ENCODE assay signal across 8 cellular contexts in genomic region chr11:78138694-78139421, GRCh38. TPM values are rescaled to one million over a fixed set of nuclear protein-coding genes. Genes with fewer than 3 reads are reported as not detected.
A peak's percentile ranks its signal among the peaks of the same experiment; 100 is the strongest.
DNase-seq lines count a peak whose midpoint lies in the region; ATAC-seq and TF ChIP-seq lines count a peak whose summit lies in the region.

No MANE protein-coding gene starts in this region.

- H3K9me2 ChIP-seq in GM23338 (ENCODE audit: insufficient read depth): no peaks in the 10 kb centered on the region

- ATAC-seq in GM23338: peak; percentile 44
- peak; percentile 47 for ATAC-seq in activated CD4-positive, alpha-beta T cell treated with anti-CD3 and anti-CD28 coated beads for 36 hours
- peak; percentile 41 for ATAC-seq in omental fat pad (ENCODE audit: low FRiP score)

- POLR2A ChIA-PET in activated CD4-positive, alpha-beta T cell treated with anti-CD3 and anti-CD28 coated beads for 36 hours (lab: Charles Lee): interaction anchor here (0.6 to 1.7 kb wide), 5 partner anchors 25 to 144 kb away, joined by 3 to 11 read pairs (median 5); partner anchors contain the start of genes INTS4, KCTD21 and USP35

- H3K36me3 ChIP-seq in GM23338 (ENCODE audit: insufficient read depth) (peaks cover 13% of the 10 kb centered on the region; the same call in 1 of the 2 replicates), uterus (no peaks in the 10 kb centered on the region)

- peak overlapping the region; percentile 86 for H3K4me2 ChIP-seq in GM23338

- peaks cover 3% of the 10 kb centered on the region for H3K27me3 Mint-ChIP-seq in GM23338 (ENCODE audit: insufficient read depth, low read depth, poor library complexity)
- no peaks in the 10 kb centered on the region for H3K27me3 Mint-ChIP-seq in activated CD4-positive, alpha-beta T cell treated with anti-CD3 and anti-CD28 coated beads for 36 hours

- H3K4me3 Mint-ChIP-seq in GM23338: peak overlapping the region; percentile 82
- peak overlapping the region; percentile 86 for H3K4me3 Mint-ChIP-seq in activated CD4-positive, alpha-beta T cell treated with anti-CD3 and anti-CD28 coated beads for 36 hours

- CTCF ChIA-PET in activated CD4-positive, alpha-beta T cell treated with anti-CD3 and anti-CD28 coated beads for 36 hours (lab: Charles Lee): interaction anchor here (0.7 to 1.3 kb wide), 9 partner anchors 20 to 286 kb away, joined by 3 to 9 read pairs (median 3); partner anchors contain the start of genes KCTD21 and USP35

- peak overlapping the region; percentile 76 for H3K4me3 ChIP-seq in GM23338
- peak overlapping the region; percentile 72 for H3K4me3 ChIP-seq in LNCaP clone FGC (ENCODE audit: low read depth, low read length)
- peak overlapping the region; percentile 60 to 79 for H3K4me3 ChIP-seq in uterus

- TF ChIP-seq POLR2A in uterus (IDR thresholded peaks at IDR 0.05): no peak

- H2AFZ ChIP-seq in GM23338: peak overlapping the region; percentile 45

- H3K9me3 Mint-ChIP-seq in GM23338: peaks cover 3% of the 10 kb centered on the region; the same call in 2 of the 3 replicates
- no peaks in the 10 kb centered on the region for H3K9me3 Mint-ChIP-seq in activated CD4-positive, alpha-beta T cell treated with anti-CD3 and anti-CD28 coated beads for 36 hours (ENCODE audit: low read depth)

- peaks cover 4% of the 10 kb centered on the region; the same call in 1 of the 2 replicates for H4K20me1 ChIP-seq in GM23338 (replicated peaks; ENCODE audit: insufficient read depth)

- no peaks in the 10 kb centered on the region for H3K27me3 ChIP-seq in GM23338 (ENCODE audit: insufficient read depth)
- H3K27me3 ChIP-seq in uterus: no peaks in the 10 kb centered on the region

- peak overlapping the region; percentile 99 for H3K27ac Mint-ChIP-seq in GM23338
- H3K27ac Mint-ChIP-seq in activated CD4-positive, alpha-beta T cell treated with anti-CD3 and anti-CD28 coated beads for 36 hours: peak overlapping the region; percentile 95

- peaks cover 15% of the 10 kb centered on the region for H3K4me1 Mint-ChIP-seq in GM23338
- peaks cover 32% of the 10 kb centered on the region for H3K4me1 Mint-ChIP-seq in activated CD4-positive, alpha-beta T cell treated with anti-CD3 and anti-CD28 coated beads for 36 hours

- TF ChIP-seq CTCF in GM12872 (IDR thresholded peaks at IDR 0.05; ENCODE audit: insufficient read depth, low read depth, low read length): peak; percentile 35; the same call in 1 of the 3 replicates
- 0 out of 4 replicates have a peak, but pooled peaks of 1 of the 2 experiments have one; percentile 26 for TF ChIP-seq CTCF in GM23338 (conservative IDR thresholded peaks at IDR 0.05; ENCODE audit: low read depth in 2 of 2)
- TF ChIP-seq CTCF in LNCaP clone FGC (IDR thresholded peaks at IDR 0.05; ENCODE audit: control insufficient read depth, extremely low read depth, insufficient read depth): no peak
- no peak for TF ChIP-seq CTCF in omental fat pad (IDR thresholded peaks at IDR 0.05)
- TF ChIP-seq CTCF in uterus (IDR thresholded peaks at IDR 0.05): no peak

- H3F3A ChIP-seq in GM23338 (replicated peaks; ENCODE audit: low read depth): no peaks in the 10 kb centered on the region

- peak overlapping the region; percentile 83 for H3K27ac ChIP-seq in GM23338 (ENCODE audit: low read depth)
- peak overlapping the region; percentile 69 for H3K27ac ChIP-seq in epithelial cell of prostate
- H3K27ac ChIP-seq in uterus: peak overlapping the region; percentile 67 to 68

- peaks cover 63% of the 10 kb centered on the region for H3K79me2 ChIP-seq in GM23338 (replicated peaks; ENCODE audit: insufficient read depth)

- peak; percentile 61 for DNase-seq in GM23338 (ENCODE audit: low spot score)
- DNase-seq in LNCaP clone FGC (ENCODE audit: low read depth): no peak
- peak; percentile 64 for DNase-seq in activated CD4-positive, alpha-beta T cell treated with anti-CD3 and anti-CD28 coated beads for 36 hours
- DNase-seq in epithelial cell of prostate (ENCODE audit: low read depth, low spot score): no peak
- DNase-seq in omental fat pad (ENCODE audit: low spot score): no peak
- DNase-seq in uterus: no peak
- DNase-seq in middle frontal gyrus (ENCODE audit: extremely low spot score, low spot score): no peak

- H3K36me3 Mint-ChIP-seq in GM23338 (ENCODE audit: low read depth): peaks cover 68% of the 10 kb centered on the region
- H3K36me3 Mint-ChIP-seq in activated CD4-positive, alpha-beta T cell treated with anti-CD3 and anti-CD28 coated beads for 36 hours (ENCODE audit: low read depth): peaks cover 49% of the 10 kb centered on the region

- H3K4me1 ChIP-seq in GM23338 (ENCODE audit: insufficient read depth) (peaks cover 13% of the 10 kb centered on the region; the same call in 1 of the 2 replicates), uterus (no peaks in the 10 kb centered on the region)

- H3K9me3 ChIP-seq in uterus: no peaks in the 10 kb centered on the region

- intact Hi-C loops in activated CD4-positive, alpha-beta T cell treated with anti-CD3 and anti-CD28 coated beads for 36 hours (cut with DNase I, micrococcal nuclease): loop anchor here (1.0 to 5.0 kb wide), 12 partner anchors 49 to 667 kb away; partner anchors contain the start of genes GAB2 (in 2 of the 2), KCTD21 (in 2 of the 2), RSF1 (in 2 of the 2) and USP35 (in 2 of the 2)
- intact Hi-C loops in uterus (cut with DNase I; ENCODE audit: low total_unique reads): no loop called here

TF ChIP-seq in GM23338, 12 proteins besides CTCF, POLR2A, EP300 and RAD21 (continues in another document):
- TF ChIP-seq REST (IDR thresholded peaks at IDR 0.05; ENCODE audit: unreplicated experiment): no peak
- TF ChIP-seq ZNF114 (CRISPR knock-in tag; IDR thresholded peaks at IDR 0.05): no peak
- no peak for TF ChIP-seq ETS1 (IDR thresholded peaks at IDR 0.05)
- TF ChIP-seq EZH2 (IDR thresholded peaks at IDR 0.05; ENCODE audit: low read depth, unreplicated experiment): no peak
- TF ChIP-seq ZNF331 (CRISPR knock-in tag; IDR thresholded peaks at IDR 0.05; ENCODE audit: low read depth): no peak
- no peak for TF ChIP-seq JUNB (IDR thresholded peaks at IDR 0.05; ENCODE audit: unreplicated experiment)
- no peak for TF ChIP-seq EZH2phosphoT487 (IDR thresholded peaks at IDR 0.05; ENCODE audit: unreplicated experiment)

RNA-seq across cellular contexts. Expression of gene ALG8, which starts 0.6 kb away (rescaled TPM):
- total RNA-seq in GM23338 (2014; rRNA removed; shearing (Covaris generic)): 89.0 and 94.3 TPM in 2 replicates
- polyA plus RNA-seq in GM23338 (2016; fragmentation: Nextera tagmentation; extraction: Ambion mirVana): 125 and 130 TPM in 2 replicates
- 10 to 100 TPM; 59.4 to 85.2 TPM for total RNA-seq in activated CD4-positive, alpha-beta T cell treated with anti-CD3 and anti-CD28 coated beads for 36 hours
- total RNA-seq in omental fat pad (10 to 100 TPM; 24.4 to 47.0 (median 32.6) TPM), uterus (10 to 100 TPM; 26.5 to 43.4 (median 30.8) TPM)

RNA-seq across cellular contexts. Expression of gene KCTD21, which starts 49.6 kb away (rescaled TPM):
- total RNA-seq in GM23338 (2014; rRNA removed; shearing (Covaris generic)): 3.6 and 3.7 TPM in 2 replicates
- 0.71 and 1.0 TPM in 2 replicates for polyA plus RNA-seq in GM23338 (2016; fragmentation: Nextera tagmentation; extraction: Ambion mirVana)
- total RNA-seq in activated CD4-positive, alpha-beta T cell treated with anti-CD3 and anti-CD28 coated beads for 36 hours: 1 to 10 TPM; 9.0 to 9.8 TPM
- total RNA-seq in omental fat pad (10 to 100 TPM in 3 of 4 donors, 1 to 10 TPM in 1; 9.6 to 21.5 (median 13.7) TPM), uterus (10 to 100 TPM in 2 of 4 donors, 1 to 10 TPM in 2; 6.2 to 12.4 (median 10.6) TPM)

RNA-seq across cellular contexts. Expression of gene USP35, which starts 49.9 kb away (rescaled TPM):
- 10.0 and 10.7 TPM in 2 replicates for total RNA-seq in GM23338 (2014; rRNA removed; shearing (Covaris generic))
- polyA plus RNA-seq in GM23338 (2016; fragmentation: Nextera tagmentation; extraction: Ambion mirVana): 1.7 and 2.5 TPM in 2 replicates
- 1 to 10 TPM; 9.2 to 9.8 TPM for total RNA-seq in activated CD4-positive, alpha-beta T cell treated with anti-CD3 and anti-CD28 coated beads for 36 hours
- total RNA-seq in omental fat pad (10 to 100 TPM in 2 of 4 donors, 1 to 10 TPM in 2; 6.7 to 15.1 (median 8.6) TPM), uterus (10 to 100 TPM in 2 of 4 donors, 1 to 10 TPM in 2; 5.4 to 25.3 (median 10.3) TPM)

RNA-seq across cellular contexts. Expression of gene NDUFC2, which starts 59.2 kb away (rescaled TPM):
- 122 and 174 TPM in 2 replicates for total RNA-seq in GM23338 (2014; rRNA removed; shearing (Covaris generic))
- polyA plus RNA-seq in GM23338 (2016; fragmentation: Nextera tagmentation; extraction: Ambion mirVana): 711 and 755 TPM in 2 replicates
- 100 to 1,000 TPM; 214 to 236 TPM for total RNA-seq in activated CD4-positive, alpha-beta T cell treated with anti-CD3 and anti-CD28 coated beads for 36 hours
- total RNA-seq in omental fat pad (100 to 1,000 TPM in 1 of 4 donors, 10 to 100 TPM in 3; 57.8 to 136 (median 75.5) TPM), uterus (100 to 1,000 TPM in 1 of 4 donors, 10 to 100 TPM in 3; 10.2 to 137 (median 66.7) TPM)

Comparison
In these comparisons a context has a peak if more than half of its experiments do, and no peak if none do; other contexts are left out.
1. DNase-seq: peak in GM23338 (single experiment) and activated CD4-positive, alpha-beta T cell treated with anti-CD3 and anti-CD28 coated beads for 36 hours (single experiment); none in LNCaP clone FGC (single experiment), epithelial cell of prostate (single experiment), omental fat pad (single experiment), uterus (0 of 2) and middle frontal gyrus (single experiment).
2. Peak in every context shown above with its lines, with median percentiles within 50 percentile points of each other: ATAC-seq, H3K27ac ChIP-seq and H3K4me3 ChIP-seq.